ENCODE assay signal across 14 cellular contexts in genomic region chr19:51830263-51830662, GRCh38. TPM values are rescaled to one million over a fixed set of nuclear protein-coding genes. Genes with fewer than 3 reads are reported as not detected.
DNase-seq lines count a peak whose midpoint lies in the region; ATAC-seq and TF ChIP-seq lines count a peak whose summit lies in the region.
"Had no signal": no experiment of that assay in that cellular context is flagged by ENCODE, and none has a peak within 500 bp of the region (broad histone marks: within the 10 kb centered on the region; RNA-seq: fewer than 3 reads in every experiment).

No MANE protein-coding gene starts in this region.

- H3K27me3 ChIP-seq in ascending aorta: no peaks in the 10 kb centered on the region
- no peaks in the 10 kb centered on the region for H3K27me3 ChIP-seq in liver (ENCODE audit: control insufficient read depth in 4 of 4, insufficient read depth in 4 of 4, low read length in 3 of 4)
- H3K27me3 ChIP-seq: gastrocnemius medialis had no signal

- peak; percentile 61 to 71 for TF ChIP-seq RAD21 in liver (IDR thresholded peaks at IDR 0.05)

- TF ChIP-seq CTCF in ascending aorta (IDR thresholded peaks at IDR 0.05) (peak in 2 of 3 experiments; percentile 19 to 23), liver (IDR thresholded peaks at IDR 0.05; ENCODE audit: low read depth, low read length, missing input control) (peak; percentile 32)

- ATAC-seq in GM18520 (IDR thresholded peaks at IDR 0.05; ENCODE audit: unreplicated experiment): no peak
- ATAC-seq: gastrocnemius medialis had no signal

- intact Hi-C loops in ascending aorta (cut with DNase I): no loop called here

- H3K36me3 ChIP-seq in ascending aorta (no peaks in the 10 kb centered on the region), liver (ENCODE audit: control insufficient read depth in 4 of 4, insufficient read depth in 3 of 4, low read depth in 1 of 4, low read length in 3 of 4) (peaks cover 0 to 4% (median 0%) of the 10 kb centered on the region in 4 donors)
- H3K36me3 ChIP-seq: gastrocnemius medialis had no signal

- H3K27ac ChIP-seq in ascending aorta (no peak overlapping the region), liver (ENCODE audit: low read depth in 1 of 2, low read length in 2 of 2) (no peak overlapping the region)
- H3K27ac ChIP-seq: gastrocnemius medialis, parathyroid adenoma had no signal

- H3K4me3 ChIP-seq in ascending aorta: no peak overlapping the region
- no peak overlapping the region for H3K4me3 ChIP-seq in liver (ENCODE audit: low read depth in 1 of 3, low read length in 3 of 3)
- H3K4me3 ChIP-seq: gastrocnemius medialis had no signal

- H3K4me1 ChIP-seq in ascending aorta: no peaks in the 10 kb centered on the region
- H3K4me1 ChIP-seq in liver (ENCODE audit: control insufficient read depth in 4 of 4, insufficient read depth in 4 of 4, low read length in 3 of 4): no peaks in the 10 kb centered on the region
- H3K4me1 ChIP-seq: gastrocnemius medialis, parathyroid adenoma had no signal

- DNase-seq in AML-193 (lab: John Stamatoyannopoulos, UW) (peak; percentile 93), NAMALWA (ENCODE audit: low spot score) (peak; percentile 19), ascending aorta (ENCODE audit: low spot score in 2 of 2) (no peak), occipital lobe (lab: John Stamatoyannopoulos, UW) (no peak), NCI-H82 (lab: John Stamatoyannopoulos, UW) (no peak), iPS-NIHi7 (ENCODE audit: extremely low spot score) (no peak)
- DNase-seq: activated CD4-positive, alpha-beta T cell treated with anti-CD3 and anti-CD28 coated beads for 48 hours; activated gamma-delta T cell; DMS153; gastrocnemius medialis; HFFc6 had no signal

- H3K9ac ChIP-seq in liver (ENCODE audit: low read depth in 1 of 2, low read length in 2 of 2): no peak overlapping the region
- H3K9ac ChIP-seq: parathyroid adenoma had no signal

- H3K9me3 ChIP-seq in ascending aorta: no peaks in the 10 kb centered on the region
- peaks cover 9 to 32% (median 22%) of the 10 kb centered on the region in 4 donors for H3K9me3 ChIP-seq in liver (ENCODE audit: control insufficient read depth in 4 of 4, low read length in 3 of 4)

- 70% methylated on average over 2 of the region's 2 CpGs for WGBS in liver

TF ChIP-seq in liver, 16 proteins besides CTCF, POLR2A, EP300 and RAD21:
- no peak for TF ChIP-seq EGR1 (IDR thresholded peaks at IDR 0.05; ENCODE audit: low read depth in 2 of 2)
- no peak for TF ChIP-seq HNF4G (IDR thresholded peaks at IDR 0.05)
- TF ChIP-seq MAX (IDR thresholded peaks at IDR 0.05): no peak
- no peak for TF ChIP-seq GABPA (IDR thresholded peaks at IDR 0.05 in 1 of 2, conservative IDR thresholded peaks at IDR 0.05 in 1 of 2)
- no peak for TF ChIP-seq SP1 (IDR thresholded peaks at IDR 0.05)
- no peak for TF ChIP-seq ZBTB33 (IDR thresholded peaks at IDR 0.05)
- TF ChIP-seq, protein P1, sequence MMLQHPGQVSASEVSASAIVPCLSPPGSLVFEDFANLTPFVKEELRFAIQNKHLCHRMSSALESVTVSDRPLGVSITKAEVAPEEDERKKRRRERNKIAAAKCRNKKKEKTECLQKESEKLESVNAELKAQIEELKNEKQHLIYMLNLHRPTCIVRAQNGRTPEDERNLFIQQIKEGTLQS (IDR thresholded peaks at IDR 0.05): no peak

RNA-seq across cellular contexts. Expression of gene FPR3, which starts 35.3 kb away (rescaled TPM):
- total RNA-seq in ascending aorta (16.0 TPM), liver (1 to 10 TPM; 3.6 to 7.8 TPM), occipital lobe (0.31 TPM)
- polyA plus RNA-seq in liver: 1 to 10 TPM; 1.0 to 4.5 TPM
- total RNA-seq: HFFc6 had no signal

RNA-seq across cellular contexts. Expression of gene ZNF577, which starts 57.5 kb away (rescaled TPM):
- total RNA-seq in ascending aorta (3.8 TPM), liver (1 to 10 TPM; 3.1 to 5.4 TPM), occipital lobe (66.6 TPM)
- polyA plus RNA-seq in liver: 1 to 10 TPM; 2.0 to 2.6 TPM

Comparison
In these comparisons a context has a peak if more than half of its experiments do, and no peak if none do; other contexts are left out.
1. DNase-seq: peak in AML-193 (2 of 2) and NAMALWA (single experiment); none in ascending aorta (0 of 2), occipital lobe (single experiment), NCI-H82 (single experiment) and iPS-NIHi7 (single experiment).
2. RNA of gene ZNF577, which starts 57.5 kb away (total RNA-seq): 66.6 TPM in occipital lobe (single experiment); 3.1 to 5.4 TPM in liver and 3.8 TPM in ascending aorta (single experiment); every median in the first group is over 10 times any median in the second.